ENCODE assay signal across 2 cellular contexts in the genomic region with DNA sequence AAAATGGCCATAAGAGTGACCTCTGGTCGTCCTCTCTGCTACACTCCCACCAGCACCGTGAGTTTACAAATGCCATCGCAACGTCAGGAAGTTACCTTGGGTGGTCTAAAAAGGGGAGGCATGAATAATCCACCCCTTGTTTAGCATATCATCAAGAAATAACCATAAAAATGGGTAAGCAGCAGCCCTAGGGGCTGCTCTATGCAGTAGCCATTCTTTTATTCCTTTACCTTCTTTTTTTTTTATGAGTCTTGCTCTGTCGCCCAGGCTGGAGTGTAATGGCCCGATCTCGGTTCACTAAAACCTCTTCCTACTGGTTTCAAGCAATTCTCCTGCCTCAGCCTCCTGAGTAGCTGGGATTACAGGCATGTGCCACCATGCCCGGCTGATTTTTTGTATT. TPM values are rescaled to one million over a fixed set of nuclear protein-coding genes. Genes with fewer than 3 reads are reported as not detected.
"Had no signal": no experiment of that assay in that cellular context is flagged by ENCODE, and none has a peak within 500 bp of the region (broad histone marks: within the 10 kb centered on the region; RNA-seq: fewer than 3 reads in every experiment).

No MANE protein-coding gene starts in this region.

RNA-seq across cellular contexts. Expression of gene ATP5MGL, which starts 58.5 kb away (rescaled TPM):
- total RNA-seq: epithelial cell of proximal tubule had no signal
- polyA plus RNA-seq: SK-N-SH had no signal
